9 cellular contexts compared by ENCODE assay signal in the genomic region with DNA sequence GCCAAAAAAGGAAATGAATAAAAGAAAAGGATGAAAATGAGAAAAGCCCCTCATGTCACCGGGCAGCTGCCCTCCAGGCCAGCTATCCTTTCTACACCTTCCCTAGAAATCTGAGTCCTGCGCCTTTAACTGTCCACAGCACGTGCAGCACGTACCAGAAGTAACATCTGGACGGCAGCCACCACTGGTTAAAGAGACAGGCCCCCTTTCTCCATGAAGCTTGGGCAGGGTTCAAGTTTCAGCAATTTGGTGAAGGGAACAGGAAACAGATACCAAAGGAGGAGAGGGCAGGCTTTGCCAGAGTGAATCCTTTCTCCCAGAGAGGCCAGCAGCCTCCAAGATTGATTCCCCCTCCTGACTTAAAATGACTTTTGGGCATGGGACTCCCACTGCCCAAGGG. TPM values are rescaled to one million over a fixed set of nuclear protein-coding genes. Genes with fewer than 3 reads are reported as not detected.
A peak's percentile ranks its signal among the peaks of the same experiment; 100 is the strongest.
DNase-seq lines count a peak whose midpoint lies in the region; ATAC-seq and TF ChIP-seq lines count a peak whose summit lies in the region.
"Had no signal": no experiment of that assay in that cellular context is flagged by ENCODE, and none has a peak within 500 bp of the region (broad histone marks: within the 10 kb centered on the region; RNA-seq: fewer than 3 reads in every experiment).

No MANE protein-coding gene starts in this region.

- H3K27ac ChIP-seq in vagina: peak overlapping the region; percentile 48
- no peak overlapping the region for H3K27ac ChIP-seq in naive thymus-derived CD4-positive, alpha-beta T cell (ENCODE audit: low read depth, low read length)

- no peak for ATAC-seq in activated CD8-positive, alpha-beta T cell treated with anti-CD3 and anti-CD28 coated beads, Interleukin-2, amount 10 ng/mL, durations not matched to agents 7 days and 5 days
- ATAC-seq in naive thymus-derived CD4-positive, alpha-beta T cell: no peak
- ATAC-seq in GM18873 (IDR thresholded peaks at IDR 0.05; ENCODE audit: low FRiP score, unreplicated experiment): no peak

- DNase-seq in COLO668 (lab: John Stamatoyannopoulos, UW; ENCODE audit: unreplicated experiment): peak; percentile 36
- peak; percentile 79 to 90 for DNase-seq in Kasumi-1 (lab: John Stamatoyannopoulos, UW)
- peak; percentile 47 for DNase-seq in activated CD8-positive, alpha-beta T cell treated with anti-CD3 and anti-CD28 coated beads, Interleukin-2, amount 10 ng/mL, durations not matched to agents 7 days and 5 days
- peak; percentile 89 for DNase-seq in left kidney (ENCODE audit: low read depth, low spot score)
- no peak for DNase-seq in vagina (ENCODE audit: extremely low spot score in 2 of 2)
- no peak for DNase-seq in naive thymus-derived CD4-positive, alpha-beta T cell
- no peak for DNase-seq in glutamatergic neuron

- no peaks in the 10 kb centered on the region for H3K9me3 ChIP-seq in vagina
- H3K9me3 ChIP-seq in naive thymus-derived CD4-positive, alpha-beta T cell (ENCODE audit: control insufficient read depth in 2 of 3, low read length in 3 of 3): no peaks in the 10 kb centered on the region

- H3K27me3 Mint-ChIP-seq in activated CD8-positive, alpha-beta T cell treated with anti-CD3 and anti-CD28 coated beads, Interleukin-2, amount 10 ng/mL, durations not matched to agents 7 days and 5 days (ENCODE audit: low read depth): no peaks in the 10 kb centered on the region
- H3K27me3 Mint-ChIP-seq in naive thymus-derived CD4-positive, alpha-beta T cell: no peaks in the 10 kb centered on the region
- H3K27me3 Mint-ChIP-seq in glutamatergic neuron (ENCODE audit: unreplicated experiment): no peaks in the 10 kb centered on the region
- H3K27me3 Mint-ChIP-seq: activated naive CD4-positive, alpha-beta T cell treated with anti-CD3 and anti-CD28 coated beads, Interleukin-2, amount 50 U/mL, for 24 hours had no signal

- no peaks in the 10 kb centered on the region for H3K27me3 ChIP-seq in vagina
- H3K27me3 ChIP-seq in naive thymus-derived CD4-positive, alpha-beta T cell (ENCODE audit: control insufficient read depth in 2 of 2, insufficient read depth in 2 of 2, low read length in 2 of 2): no peaks in the 10 kb centered on the region

- CTCF ChIA-PET in activated CD8-positive, alpha-beta T cell treated with anti-CD3 and anti-CD28 coated beads, Interleukin-2, amount 10 ng/mL, durations not matched to agents 7 days and 5 days (lab: Charles Lee): no interaction called here
- CTCF ChIA-PET in naive thymus-derived CD4-positive, alpha-beta T cell (lab: Charles Lee): no interaction called here

- peaks cover 31% of the 10 kb centered on the region for H3K4me1 ChIP-seq in vagina
- H3K4me1 ChIP-seq in naive thymus-derived CD4-positive, alpha-beta T cell (ENCODE audit: control insufficient read depth in 2 of 2, insufficient read depth in 2 of 2, low read length in 2 of 2): peaks cover 2 to 11% of the 10 kb centered on the region in 2 donors

- intact Hi-C loops in vagina (cut with DNase I): no loop called here
- intact Hi-C loops in naive thymus-derived CD4-positive, alpha-beta T cell (cut with micrococcal nuclease): loop anchor here in 1 of 2 donors (5.0 kb wide), 1 partner anchor 668 kb away; the partner anchor contains the start of gene MTOR

- no peaks in the 10 kb centered on the region for H3K36me3 ChIP-seq in vagina
- H3K36me3 ChIP-seq in naive thymus-derived CD4-positive, alpha-beta T cell (ENCODE audit: control insufficient read depth in 2 of 3, insufficient read depth in 3 of 3, low read length in 3 of 3): no peaks in the 10 kb centered on the region

- POLR2A ChIA-PET in activated CD8-positive, alpha-beta T cell treated with anti-CD3 and anti-CD28 coated beads, Interleukin-2, amount 10 ng/mL, durations not matched to agents 7 days and 5 days (lab: Charles Lee): interaction anchor here (15.4 kb wide), 1 partner anchor 20 kb away, joined by 259 read pairs; no protein-coding TSS in a partner anchor
- POLR2A ChIA-PET in naive thymus-derived CD4-positive, alpha-beta T cell (lab: Charles Lee): interaction anchor here (3.0 kb wide), 1 partner anchor 21 kb away, joined by 18 read pairs; no protein-coding TSS in a partner anchor

- peaks cover 4% of the 10 kb centered on the region for H3K36me3 Mint-ChIP-seq in activated CD8-positive, alpha-beta T cell treated with anti-CD3 and anti-CD28 coated beads, Interleukin-2, amount 10 ng/mL, durations not matched to agents 7 days and 5 days (ENCODE audit: low read depth)
- peaks cover 0 to 2% (median under 1%) of the 10 kb centered on the region in 5 donors for H3K36me3 Mint-ChIP-seq in naive thymus-derived CD4-positive, alpha-beta T cell
- H3K36me3 Mint-ChIP-seq in glutamatergic neuron (ENCODE audit: unreplicated experiment): no peaks in the 10 kb centered on the region
- H3K36me3 Mint-ChIP-seq: activated naive CD4-positive, alpha-beta T cell treated with anti-CD3 and anti-CD28 coated beads, Interleukin-2, amount 50 U/mL, for 24 hours had no signal

- peaks cover 30% of the 10 kb centered on the region for H3K4me1 Mint-ChIP-seq in activated CD8-positive, alpha-beta T cell treated with anti-CD3 and anti-CD28 coated beads, Interleukin-2, amount 10 ng/mL, durations not matched to agents 7 days and 5 days (ENCODE audit: low read depth)
- H3K4me1 Mint-ChIP-seq in naive thymus-derived CD4-positive, alpha-beta T cell: peaks cover 1 to 24% (median 8%) of the 10 kb centered on the region in 7 donors
- peaks cover 3% of the 10 kb centered on the region for H3K4me1 Mint-ChIP-seq in glutamatergic neuron (ENCODE audit: low read depth, unreplicated experiment)

- H3K9me3 Mint-ChIP-seq in activated CD8-positive, alpha-beta T cell treated with anti-CD3 and anti-CD28 coated beads, Interleukin-2, amount 10 ng/mL, durations not matched to agents 7 days and 5 days (ENCODE audit: insufficient read depth): no peaks in the 10 kb centered on the region
- peaks cover 0 to 2% (median 0%) of the 10 kb centered on the region in 11 donors for H3K9me3 Mint-ChIP-seq in naive thymus-derived CD4-positive, alpha-beta T cell
- peaks cover 6% of the 10 kb centered on the region for H3K9me3 Mint-ChIP-seq in glutamatergic neuron (ENCODE audit: unreplicated experiment)
- H3K9me3 Mint-ChIP-seq: activated naive CD4-positive, alpha-beta T cell treated with anti-CD3 and anti-CD28 coated beads, Interleukin-2, amount 50 U/mL, for 24 hours had no signal

- H3K27ac Mint-ChIP-seq in activated CD8-positive, alpha-beta T cell treated with anti-CD3 and anti-CD28 coated beads, Interleukin-2, amount 10 ng/mL, durations not matched to agents 7 days and 5 days: no peak overlapping the region
- no peak overlapping the region for H3K27ac Mint-ChIP-seq in naive thymus-derived CD4-positive, alpha-beta T cell
- no peak overlapping the region for H3K27ac Mint-ChIP-seq in glutamatergic neuron (ENCODE audit: unreplicated experiment)
- H3K27ac Mint-ChIP-seq: activated naive CD4-positive, alpha-beta T cell treated with anti-CD3 and anti-CD28 coated beads, Interleukin-2, amount 50 U/mL, for 24 hours had no signal

- no peak for TF ChIP-seq POLR2A in vagina (IDR thresholded peaks at IDR 0.05)

- TF ChIP-seq CTCF in vagina (IDR thresholded peaks at IDR 0.05) (no peak), glutamatergic neuron (IDR thresholded peaks at IDR 0.05; ENCODE audit: partially characterized antibody, unreplicated experiment) (no peak)

- no peak overlapping the region for H3K4me3 ChIP-seq in vagina
- no peak overlapping the region for H3K4me3 ChIP-seq in naive thymus-derived CD4-positive, alpha-beta T cell (ENCODE audit: low read length)

- H3K4me3 Mint-ChIP-seq in activated CD8-positive, alpha-beta T cell treated with anti-CD3 and anti-CD28 coated beads, Interleukin-2, amount 10 ng/mL, durations not matched to agents 7 days and 5 days: no peak overlapping the region
- H3K4me3 Mint-ChIP-seq in naive thymus-derived CD4-positive, alpha-beta T cell: no peak overlapping the region
- H3K4me3 Mint-ChIP-seq in glutamatergic neuron (ENCODE audit: unreplicated experiment): no peak overlapping the region
- H3K4me3 Mint-ChIP-seq: activated naive CD4-positive, alpha-beta T cell treated with anti-CD3 and anti-CD28 coated beads, Interleukin-2, amount 50 U/mL, for 24 hours had no signal

RNA-seq across cellular contexts. Expression of gene KIAA2013, which starts 3.6 kb away (rescaled TPM):
- 10 to 100 TPM; 37.4 to 39.7 TPM for total RNA-seq in activated CD8-positive, alpha-beta T cell treated with anti-CD3 and anti-CD28 coated beads, Interleukin-2, amount 10 ng/mL, durations not matched to agents 7 days and 5 days
- total RNA-seq in vagina: 51.1 TPM
- total RNA-seq in naive thymus-derived CD4-positive, alpha-beta T cell: 10 to 100 TPM; 13.3 to 38.1 (median 27.2) TPM
- 10 to 100 TPM; 19.8 to 37.9 TPM for polyA plus RNA-seq in naive thymus-derived CD4-positive, alpha-beta T cell
- total RNA-seq in glutamatergic neuron (ENCODE audit: unreplicated experiment): 35.7 TPM

RNA-seq across cellular contexts. Expression of gene PLOD1, which starts 4.7 kb away (rescaled TPM):
- 10 to 100 TPM; 25.0 to 26.1 TPM for total RNA-seq in activated CD8-positive, alpha-beta T cell treated with anti-CD3 and anti-CD28 coated beads, Interleukin-2, amount 10 ng/mL, durations not matched to agents 7 days and 5 days
- total RNA-seq in vagina (42.2 TPM), glutamatergic neuron (ENCODE audit: unreplicated experiment) (113 TPM)
- total RNA-seq in naive thymus-derived CD4-positive, alpha-beta T cell: 10 to 100 TPM in 2 of 5 experiments, 1 to 10 TPM in 3; 3.6 to 24.2 (median 4.8) TPM
- 1 to 10 TPM; 1.8 to 2.7 TPM for polyA plus RNA-seq in naive thymus-derived CD4-positive, alpha-beta T cell

RNA-seq across cellular contexts. Expression of gene MFN2, which starts 50.4 kb away (rescaled TPM):
- 10 to 100 TPM; 55.1 to 60.4 TPM for total RNA-seq in activated CD8-positive, alpha-beta T cell treated with anti-CD3 and anti-CD28 coated beads, Interleukin-2, amount 10 ng/mL, durations not matched to agents 7 days and 5 days
- total RNA-seq in vagina (61.6 TPM), glutamatergic neuron (ENCODE audit: unreplicated experiment) (61.9 TPM)
- 10 to 100 TPM; 40.2 to 58.6 (median 44.8) TPM for total RNA-seq in naive thymus-derived CD4-positive, alpha-beta T cell
- polyA plus RNA-seq in naive thymus-derived CD4-positive, alpha-beta T cell: 10 to 100 TPM; 29.5 to 42.8 TPM

Comparison
In these comparisons a context has a peak if more than half of its experiments do, and no peak if none do; other contexts are left out.
1. DNase-seq: peak in COLO668 (single experiment), Kasumi-1 (2 of 2), activated CD8-positive, alpha-beta T cell treated with anti-CD3 and anti-CD28 coated beads, Interleukin-2, amount 10 ng/mL, durations not matched to agents 7 days and 5 days (single experiment) and left kidney (single experiment); none in vagina (0 of 2), naive thymus-derived CD4-positive, alpha-beta T cell (0 of 9) and glutamatergic neuron (single experiment).